In genomic region chr10:131857156-131858117, GRCh38 we compare ENCODE assay signal across 17 cellular contexts. TPM values are rescaled to one million over a fixed set of nuclear protein-coding genes. Genes with fewer than 3 reads are reported as not detected.
DNase-seq lines count a peak whose midpoint lies in the region; ATAC-seq and TF ChIP-seq lines count a peak whose summit lies in the region.
"Had no signal": no experiment of that assay in that cellular context is flagged by ENCODE, and none has a peak within 500 bp of the region (broad histone marks: within the 10 kb centered on the region; RNA-seq: fewer than 3 reads in every experiment).

No MANE protein-coding gene starts in this region.

- H3K27ac ChIP-seq in right atrium auricular region (no peak overlapping the region), left lung (no peak overlapping the region)
- H3K27ac ChIP-seq: PC-9 had no signal

- H3K4me3 ChIP-seq in right atrium auricular region (no peak overlapping the region), left lung (no peak overlapping the region)
- H3K4me3 ChIP-seq: HAP-1, PC-9 had no signal

- intact Hi-C loops in cardiac septum (cut with DNase I) (no loop called here), left lung (cut with DNase I) (no loop called here)

- H3K27me3 ChIP-seq in right atrium auricular region: no peaks in the 10 kb centered on the region
- H3K27me3 ChIP-seq in left lung: peaks cover 3 to 77% of the 10 kb centered on the region in 2 donors

- no peak for ATAC-seq in left lung
- ATAC-seq: CD8-positive, alpha-beta T cell had no signal

- POLR2A ChIA-PET in HEK293T (lab: Yijun Ruan, JAX): no interaction called here

- H3K27me3 Mint-ChIP-seq in osteocyte (ENCODE audit: unreplicated experiment): peaks cover 5% of the 10 kb centered on the region

- H3K9me3 Mint-ChIP-seq in osteocyte (ENCODE audit: unreplicated experiment): no peaks in the 10 kb centered on the region
- H3K9me3 Mint-ChIP-seq: CD8-positive, alpha-beta T cell had no signal

- H3K27ac Mint-ChIP-seq in osteocyte (ENCODE audit: unreplicated experiment): no peak overlapping the region
- H3K27ac Mint-ChIP-seq: CD8-positive, alpha-beta T cell had no signal

- H3K9me3 ChIP-seq in right atrium auricular region (no peaks in the 10 kb centered on the region), left lung (no peaks in the 10 kb centered on the region)
- H3K9me3 ChIP-seq: HAP-1 had no signal

- no peaks in the 10 kb centered on the region for H3K36me3 Mint-ChIP-seq in osteocyte (ENCODE audit: unreplicated experiment)
- H3K36me3 Mint-ChIP-seq: CD8-positive, alpha-beta T cell had no signal

- no peak for TF ChIP-seq CTCF in right atrium auricular region (IDR thresholded peaks at IDR 0.05)
- no peak for TF ChIP-seq CTCF in left lung (IDR thresholded peaks at IDR 0.05)
- no peak for TF ChIP-seq CTCF in osteocyte (IDR thresholded peaks at IDR 0.05)

- no peaks in the 10 kb centered on the region for H3K4me1 ChIP-seq in right atrium auricular region
- no peaks in the 10 kb centered on the region for H3K4me1 ChIP-seq in left lung
- H3K4me1 ChIP-seq: HAP-1 had no signal

- no peak overlapping the region for H3K4me3 Mint-ChIP-seq in osteocyte (ENCODE audit: unreplicated experiment)
- H3K4me3 Mint-ChIP-seq: CD8-positive, alpha-beta T cell had no signal

- H3K36me3 ChIP-seq in right atrium auricular region (no peaks in the 10 kb centered on the region), left lung (no peaks in the 10 kb centered on the region)
- H3K36me3 ChIP-seq: HAP-1 had no signal

- no peaks in the 10 kb centered on the region for H3K4me1 Mint-ChIP-seq in osteocyte (ENCODE audit: unreplicated experiment)

- CTCF ChIA-PET in HEK293T (lab: Yijun Ruan, JAX): no interaction called here

- DNase-seq in cardiac septum (ENCODE audit: low spot score) (peak; percentile 66), right atrium auricular region (ENCODE audit: low spot score) (no peak), left lung (peak; percentile 15 to 70), osteocyte (ENCODE audit: extremely low spot score, unreplicated experiment) (peak; percentile 81), HEK293T (ENCODE audit: extremely low spot score) (no peak), SHP77 treated with DMSO at 0.1 percent for 48 hours (lab: John Stamatoyannopoulos, UW) (no peak), occipital lobe (lab: John Stamatoyannopoulos, UW) (no peak)
- DNase-seq in stimulated activated naive CD4-positive, alpha-beta T cell (lab: John Stamatoyannopoulos, UW): no peak
- DNase-seq: CD8-positive, alpha-beta T cell; DND-41; GF-D8; Karpas-422; MM.1S; NCI-H1105; NCI-H187; PC-9 had no signal

TF ChIP-seq in HEK293T, 16 proteins besides CTCF, POLR2A, EP300 and RAD21:
- no peak for TF ChIP-seq SP1 (IDR thresholded peaks at IDR 0.05)

RNA-seq across cellular contexts. Expression of gene PPP2R2D, which starts 43.4 kb away (rescaled TPM):
- total RNA-seq in cardiac septum (35.3 TPM), right atrium auricular region (10 to 100 TPM; 23.8 to 30.6 TPM), left lung (10 to 100 TPM; 22.7 to 24.3 TPM), osteocyte (28.9 and 29.3 TPM in 2 replicates), occipital lobe (64.1 TPM)

Comparison
In these comparisons a context has a peak if more than half of its experiments do, and no peak if none do; other contexts are left out.
1. DNase-seq: peak in cardiac septum (single experiment), left lung (2 of 2) and osteocyte (single experiment); none in right atrium auricular region (single experiment), HEK293T (single experiment), SHP77 treated with DMSO at 0.1 percent for 48 hours (single experiment), stimulated activated naive CD4-positive, alpha-beta T cell (0 of 6) and occipital lobe (single experiment).